ENCODE assay signal across 16 cellular contexts in genomic region chr11:33622231-33622630, GRCh38.
DNase-seq lines count a peak whose midpoint lies in the region; ATAC-seq and TF ChIP-seq lines count a peak whose summit lies in the region.
"Had no signal": no experiment of that assay in that cellular context is flagged by ENCODE, and none has a peak within 500 bp of the region (broad histone marks: within the 10 kb centered on the region; RNA-seq: fewer than 3 reads in every experiment).

No MANE protein-coding gene starts in this region.

- in situ Hi-C loops in GM13977 (cut with MboI; ENCODE audit: low pct_unique_long_range_greater_than_20kb, low sequenced_read_pairs, unreplicated experiment): no loop called here
- in situ Hi-C loops in ACHN (cut with HindIII; ENCODE audit: low pct_ligation_motif_present, low pct_unique_long_range_greater_than_20kb, low sequenced_read_pairs): no loop called here

- no peak overlapping the region for H3K27ac Mint-ChIP-seq in T-helper 2 cell treated with Interferon-gamma antibody and Interleukin-4, amounts not matched to agents 5 μg/mL and 100 μg/mL, for 36 hours

- H3K4me3 ChIP-seq in AG09309 (ENCODE audit: control insufficient read depth, low read depth, low read length): no peak overlapping the region
- H3K4me3 ChIP-seq in choroid plexus epithelial cell (ENCODE audit: low read depth, low read length): no peak overlapping the region
- H3K4me3 ChIP-seq: hepatocyte, PC-9, SK-N-MC had no signal

- H3K4me1 Mint-ChIP-seq in T-helper 2 cell treated with Interferon-gamma antibody and Interleukin-4, amounts not matched to agents 5 μg/mL and 100 μg/mL, for 36 hours (ENCODE audit: low read depth): no peaks in the 10 kb centered on the region

- no peak overlapping the region for H3K4me3 Mint-ChIP-seq in T-helper 2 cell treated with Interferon-gamma antibody and Interleukin-4, amounts not matched to agents 5 μg/mL and 100 μg/mL, for 36 hours

- TF ChIP-seq CTCF in AG09309 (IDR thresholded peaks at IDR 0.05; ENCODE audit: control insufficient read depth, insufficient read depth, low read depth, low read length, missing control alignments) (no peak), choroid plexus epithelial cell (conservative IDR thresholded peaks at IDR 0.05; ENCODE audit: low read depth, low read length) (no peak), GM13977 (IDR thresholded peaks at IDR 0.05; ENCODE audit: extremely low read depth, insufficient read depth, missing control alignments) (no peak)

- peaks cover 7% of the 10 kb centered on the region for H3K27me3 Mint-ChIP-seq in T-helper 2 cell treated with Interferon-gamma antibody and Interleukin-4, amounts not matched to agents 5 μg/mL and 100 μg/mL, for 36 hours (ENCODE audit: low read depth)

- peak; percentile 46 for DNase-seq in AG09309 (ENCODE audit: low read depth)
- DNase-seq in HCEC 1CT: peak; percentile 3
- DNase-seq in choroid plexus epithelial cell (ENCODE audit: low read depth): peak; percentile 60
- DNase-seq in non-pigmented ciliary epithelial cell (ENCODE audit: low read depth): peak; percentile 31
- DNase-seq in GM13977 (ENCODE audit: low spot score): no peak
- DNase-seq in ACHN: no peak
- no peak for DNase-seq in T-helper 2 cell treated with Interferon-gamma antibody and Interleukin-4, amounts not matched to agents 5 μg/mL and 100 μg/mL, for 36 hours (ENCODE audit: low spot score)
- DNase-seq: activated CD4-positive, alpha-beta T cell treated with anti-CD3 and anti-CD28 coated beads for 48 hours; activated gamma-delta T cell treated with Interleukin-2 at 50 U/mL for 16 hours; NCI-H1436; NCI-H774; PC-9; stimulated activated CD4-positive, alpha-beta T cell treated with anti-CD3 and anti-CD28 coated beads, Interleukin-2, amount 100 ng/mL, for 48 hours had no signal

- H3K36me3 Mint-ChIP-seq in T-helper 2 cell treated with Interferon-gamma antibody and Interleukin-4, amounts not matched to agents 5 μg/mL and 100 μg/mL, for 36 hours (ENCODE audit: low read depth): no peaks in the 10 kb centered on the region

- no peaks in the 10 kb centered on the region for H3K9me3 Mint-ChIP-seq in T-helper 2 cell treated with Interferon-gamma antibody and Interleukin-4, amounts not matched to agents 5 μg/mL and 100 μg/mL, for 36 hours

- no peak for ATAC-seq in GM21723 (IDR thresholded peaks at IDR 0.05; ENCODE audit: unreplicated experiment)

Comparison
In these comparisons a context has a peak if more than half of its experiments do, and no peak if none do; other contexts are left out.
1. DNase-seq: peak in AG09309 (single experiment), HCEC 1CT (single experiment), choroid plexus epithelial cell (single experiment) and non-pigmented ciliary epithelial cell (single experiment); none in GM13977 (single experiment), ACHN (single experiment) and T-helper 2 cell treated with Interferon-gamma antibody and Interleukin-4, amounts not matched to agents 5 μg/mL and 100 μg/mL, for 36 hours (single experiment).